33 cellular contexts compared by ENCODE assay signal in the genomic region with DNA sequence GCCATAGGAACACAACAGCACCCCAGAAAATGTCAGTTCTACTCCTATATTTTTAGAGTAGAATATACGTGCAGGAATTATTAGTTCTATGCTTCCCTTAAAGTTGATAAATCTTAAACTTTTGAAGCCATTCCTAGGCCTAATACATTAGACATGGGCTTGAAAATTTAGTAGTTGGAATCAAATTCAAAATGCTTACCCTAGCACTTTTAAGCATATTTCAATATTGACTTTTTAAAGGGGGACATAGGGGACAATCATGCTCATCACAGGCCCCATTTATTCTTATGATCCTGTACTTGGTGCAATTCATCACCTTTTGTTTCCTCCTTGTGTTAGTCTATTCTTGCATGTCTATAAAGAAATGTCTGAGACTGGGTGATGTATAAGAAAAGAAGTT.
"Had no signal": no experiment of that assay in that cellular context is flagged by ENCODE, and none has a peak within 500 bp of the region (broad histone marks: within the 10 kb centered on the region; RNA-seq: fewer than 3 reads in every experiment).

No MANE protein-coding gene starts in this region.

- H3K27me3 ChIP-seq: adrenal gland, body of pancreas, esophagus muscularis mucosa, foreskin keratinocyte, gastrocnemius medialis, heart left ventricle had no signal

- H3K9me3 ChIP-seq: adrenal gland, body of pancreas, esophagus muscularis mucosa, gastrocnemius medialis, heart left ventricle had no signal

- ATAC-seq: activated CD4-positive, CD25-positive, alpha-beta regulatory T cell treated with anti-CD3 and anti-CD28 coated beads, Interleukin-2, amount 50 U/mL, for 24 hours; activated CD8-positive, alpha-beta T cell treated with anti-CD3 and anti-CD28 coated beads for 36 hours; activated naive CD8-positive, alpha-beta T cell treated with anti-CD3 and anti-CD28 coated beads, Interleukin-2, amount 50 U/mL, for 24 hours; body of pancreas; effector memory CD8-positive, alpha-beta T cell; foreskin keratinocyte; gastrocnemius medialis; heart left ventricle; T-helper 17 cell had no signal

- H3K4me3 ChIP-seq: adrenal gland, body of pancreas, esophagus muscularis mucosa, gastrocnemius medialis, heart left ventricle had no signal

- H3K36me3 ChIP-seq: adrenal gland, esophagus muscularis mucosa, gastrocnemius medialis, heart left ventricle, WERI-Rb-1 had no signal

- DNase-seq: activated B cell treated with CpG ODN at 0.5 μM for 24 hours; activated CD4-positive, alpha-beta T cell treated with anti-CD3 and anti-CD28 coated beads for 48 hours; activated CD4-positive, alpha-beta T cell treated with anti-CD3 and anti-CD28 coated beads, Interleukin-2, amount 50 U/mL, for 1 hour; activated CD4-positive, alpha-beta T cell treated with anti-CD3 and anti-CD28 coated beads, Interleukin-2, amount 50 U/mL, for 48 hours; activated CD8-positive, alpha-beta memory T cell treated with anti-CD3 and anti-CD28 coated beads for 24 hours; activated CD8-positive, alpha-beta memory T cell treated with anti-CD3 and anti-CD28 coated beads, Interleukin-2, amount 50 U/mL, for 4 hours; activated CD8-positive, alpha-beta T cell treated with anti-CD3 and anti-CD28 coated beads for 36 hours; activated effector memory CD4-positive, alpha-beta T cell treated with anti-CD3 and anti-CD28 coated beads, Interleukin-2, amount 50 U/mL, for 16 hours; activated naive CD4-positive, alpha-beta T cell treated with anti-CD3 and anti-CD28 coated beads for 36 hours; activated naive CD8-positive, alpha-beta T cell treated with anti-CD3 and anti-CD28 coated beads for 36 hours; activated naive CD8-positive, alpha-beta T cell treated with anti-CD3 and anti-CD28 coated beads, Interleukin-2, amount 50 U/mL, for 24 hours; activated T-cell treated with anti-CD3 and anti-CD28 coated beads, Interleukin-2, amount 50 U/mL, for 1 hour; activated T-cell treated with anti-CD3 and anti-CD28 coated beads, Interleukin-2, amount 50 U/mL, for 48 hours; adrenal gland; amygdala; aorta; body of pancreas; caudate nucleus; cortex of kidney; dermis blood vessel endothelial cell; effector CD4-positive, alpha-beta T cell; effector memory CD8-positive, alpha-beta T cell; erythroblast; foreskin keratinocyte; gastrocnemius medialis; glutamatergic neuron; heart left ventricle; T-helper 17 cell; T1000; WERI-Rb-1 had no signal

- H3K4me1 ChIP-seq: adrenal gland, body of pancreas, esophagus muscularis mucosa, gastrocnemius medialis had no signal

- H3K27ac ChIP-seq: adrenal gland, body of pancreas, esophagus muscularis mucosa, foreskin keratinocyte, gastrocnemius medialis, heart left ventricle, WERI-Rb-1 had no signal

- FAIRE-seq: colon had no signal
